ENCODE assay signal across 24 cellular contexts in the genomic region with DNA sequence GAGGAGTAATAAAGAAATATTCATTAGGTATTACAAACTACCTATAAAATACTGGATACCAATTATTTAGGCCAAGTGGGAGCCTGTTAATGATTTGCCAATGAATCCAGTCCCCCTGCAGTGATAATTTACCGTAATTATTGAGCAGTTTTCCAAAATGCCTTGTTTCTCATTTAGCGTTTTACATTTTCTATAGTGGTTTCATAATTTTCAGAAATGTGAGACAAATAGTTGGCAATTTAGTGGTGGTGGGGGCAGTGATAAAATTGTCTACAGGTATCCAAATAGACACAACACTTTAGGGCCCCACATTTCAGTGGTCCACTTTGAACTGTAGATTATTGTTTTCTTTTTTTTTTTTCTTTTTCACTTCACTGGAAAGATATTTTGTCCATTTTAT. TPM values are rescaled to one million over a fixed set of nuclear protein-coding genes. Genes with fewer than 3 reads are reported as not detected.
"Had no signal": no experiment of that assay in that cellular context is flagged by ENCODE, and none has a peak within 500 bp of the region (broad histone marks: within the 10 kb centered on the region; RNA-seq: fewer than 3 reads in every experiment).

No MANE protein-coding gene starts in this region.

- H3K4me3 Mint-ChIP-seq: endodermal cell; naive B cell; nephron progenitor cell; stimulated activated effector memory CD8-positive, alpha-beta T cell treated with anti-CD3 and anti-CD28 coated beads, Interleukin-12 subunit alpha, Interleukin-12 subunit beta, amount 100 ng/mL, for 72 hours had no signal

- H3K4me3 ChIP-seq: coronary artery, lung, suprapubic skin, thyroid gland, upper lobe of left lung, uterus had no signal

- H3K9me3 Mint-ChIP-seq: endodermal cell; naive B cell; nephron progenitor cell; stimulated activated effector memory CD8-positive, alpha-beta T cell treated with anti-CD3 and anti-CD28 coated beads, Interleukin-12 subunit alpha, Interleukin-12 subunit beta, amount 100 ng/mL, for 72 hours had no signal

- H3K4me1 ChIP-seq: uterus had no signal

- H3K27me3 ChIP-seq: foreskin keratinocyte, suprapubic skin, thyroid gland, upper lobe of left lung, uterus had no signal

- DNase-seq: effector CD4-positive, alpha-beta T cell; endodermal cell; erythroblast; foreskin keratinocyte; kidney; left cardiac atrium; left ventricle myocardium superior; mesenchymal stem cell; naive B cell; nephron progenitor cell; posterior cingulate gyrus; right cardiac atrium; stimulated activated CD4-positive, alpha-beta T cell treated with anti-CD3 and anti-CD28 coated beads, Interleukin-4, amount 100 ng/mL, for 1 hour; stimulated activated CD8-positive, alpha-beta memory T cell treated with anti-CD3 and anti-CD28 coated beads, Interleukin-4, amount 100 ng/mL, for 48 hours; stimulated activated naive CD8-positive, alpha-beta T cell treated with anti-CD3 and anti-CD28 coated beads, Interleukin-15, Interleukin-2, amounts not matched to agents 100 U/mL and 50 U/mL, for 24 hours; thyroid gland; upper lobe of left lung; uterus had no signal

- H3K27ac Mint-ChIP-seq: endodermal cell; nephron progenitor cell; stimulated activated effector memory CD8-positive, alpha-beta T cell treated with anti-CD3 and anti-CD28 coated beads, Interleukin-12 subunit alpha, Interleukin-12 subunit beta, amount 100 ng/mL, for 72 hours had no signal

- H3K27ac ChIP-seq: coronary artery, suprapubic skin, upper lobe of left lung, uterus had no signal

- FAIRE-seq: endothelial cell of umbilical vein, kidney had no signal

- H3K4me1 Mint-ChIP-seq: naive B cell; nephron progenitor cell; stimulated activated effector memory CD8-positive, alpha-beta T cell treated with anti-CD3 and anti-CD28 coated beads, Interleukin-12 subunit alpha, Interleukin-12 subunit beta, amount 100 ng/mL, for 72 hours had no signal

- ATAC-seq: foreskin keratinocyte; left cardiac atrium; left ventricle myocardium superior; right cardiac atrium; stimulated activated effector memory CD8-positive, alpha-beta T cell treated with anti-CD3 and anti-CD28 coated beads, Interleukin-12 subunit alpha, Interleukin-12 subunit beta, amount 100 ng/mL, for 72 hours; stimulated activated naive CD8-positive, alpha-beta T cell treated with anti-CD3 and anti-CD28 coated beads, Interleukin-15, Interleukin-2, amounts not matched to agents 100 U/mL and 50 U/mL, for 24 hours had no signal

- H3K36me3 Mint-ChIP-seq: naive B cell; stimulated activated effector memory CD8-positive, alpha-beta T cell treated with anti-CD3 and anti-CD28 coated beads, Interleukin-12 subunit alpha, Interleukin-12 subunit beta, amount 100 ng/mL, for 72 hours had no signal

- H3K9me3 ChIP-seq: suprapubic skin, thyroid gland, upper lobe of left lung, uterus had no signal

- H3K36me3 ChIP-seq: suprapubic skin, thyroid gland, upper lobe of left lung, uterus had no signal

RNA-seq across cellular contexts. Expression of gene ALDH1A1, which starts 27.3 kb away (rescaled TPM):
- total RNA-seq: osteocyte had no signal
